ENCODE assay signal across 8 cellular contexts in genomic region chr5:141914154-141914743, GRCh38. TPM values are rescaled to one million over a fixed set of nuclear protein-coding genes. Genes with fewer than 3 reads are reported as not detected.
DNase-seq lines count a peak whose midpoint lies in the region; TF ChIP-seq lines count a peak whose summit lies in the region.

No MANE protein-coding gene starts in this region.

- intact Hi-C loops in head of caudate nucleus (cut with DNase I), result no loop called here

- no peaks in the 10 kb centered on the region for H3K79me1 ChIP-seq in neuronal stem cell (ENCODE audit: low read depth, low read length)

- TF ChIP-seq CTCF in HL-60 (IDR thresholded peaks at IDR 0.05; ENCODE audit: insufficient read depth, low read length), result peak; percentile 7

- H3K27me3 ChIP-seq in HL-60 (ENCODE audit: insufficient read depth, poor library complexity, severe bottlenecking), result no peaks in the 10 kb centered on the region
- H3K27me3 ChIP-seq in neuronal stem cell (ENCODE audit: control insufficient read depth in 3 of 3, insufficient read depth in 3 of 3, low read depth in 1 of 3, low read length in 3 of 3), result peaks cover 0 to 22% (median 8%) of the 10 kb centered on the region in 3 experiments

- H2BK15ac ChIP-seq in neuronal stem cell (ENCODE audit: low read length), result peak overlapping the region; percentile 75

- no peaks in the 10 kb centered on the region for H3K9me3 ChIP-seq in neuronal stem cell (replicated peaks in 1 of 2; ENCODE audit: control insufficient read depth in 2 of 2, insufficient read depth in 1 of 2, low read depth in 1 of 2, low read length in 2 of 2)

- peak overlapping the region; percentile 56 for H3K23ac ChIP-seq in neuronal stem cell (ENCODE audit: low read depth, low read length, poor library complexity)

- peak overlapping the region; percentile 86 for H2AFZ ChIP-seq in neuronal stem cell (ENCODE audit: low read length)

- H2BK12ac ChIP-seq in neuronal stem cell (ENCODE audit: low read length), result no peak overlapping the region

- no peak overlapping the region for H3K4ac ChIP-seq in neuronal stem cell (ENCODE audit: low read length)

- H3K27ac ChIP-seq in HL-60 (replicated peaks), result peak overlapping the region; percentile 50
- no peak overlapping the region for H3K27ac ChIP-seq in neuronal stem cell (replicated peaks; ENCODE audit: low read length)

- H2BK5ac ChIP-seq in neuronal stem cell (ENCODE audit: low read length), result no peak overlapping the region

- H3K14ac ChIP-seq in neuronal stem cell (ENCODE audit: low read length), result no peak overlapping the region

- no peaks in the 10 kb centered on the region for H3K36me3 ChIP-seq in neuronal stem cell (replicated peaks in 1 of 2; ENCODE audit: control insufficient read depth in 2 of 2, insufficient read depth in 2 of 2, low read length in 2 of 2)

- H3K4me2 ChIP-seq in neuronal stem cell (ENCODE audit: insufficient read depth, low read length, poor library complexity, severe bottlenecking), result peak overlapping the region; percentile 60

- peak overlapping the region; percentile 40 for H4K91ac ChIP-seq in neuronal stem cell (ENCODE audit: low read depth, low read length, poor library complexity)

- peak overlapping the region; percentile 89 for H3K18ac ChIP-seq in neuronal stem cell (ENCODE audit: low read length)

- DNase-seq in C1 segment of cervical spinal cord (lab: John Stamatoyannopoulos, UW) (peak in 13 of 14 donors; percentile 6 to 84 (median 40)), GM19238 (ENCODE audit: insufficient read length, low spot score) (peak; percentile 41), HL-60 (ENCODE audit: low read depth in 1 of 2, low spot score in 1 of 2) (peak; percentile 86 to 89), head of caudate nucleus (peak; percentile 18 to 85 (median 72)), neuronal stem cell (ENCODE audit: low spot score) (peak; percentile 36), COLO829 (ENCODE audit: low spot score) (no peak), middle frontal gyrus (ENCODE audit: extremely low spot score, low spot score) (no peak)
- DNase-seq in activated T-cell treated with anti-CD3 and anti-CD28 coated beads, Interleukin-2, amount 50 U/mL, for 48 hours, result peak; percentile 31 to 48

- WGBS in neuronal stem cell (ENCODE audit: extremely low coverage in 2 of 2, insufficient read length in 2 of 2, insufficient replicate concordance in 1 of 2), 2 donors, result no CpG with 5 or more reads among the region's 42 CpGs

- peak overlapping the region; percentile 32 for H3K4me3 ChIP-seq in HL-60 (replicated peaks; ENCODE audit: insufficient read depth, low read length)
- H3K4me3 ChIP-seq in neuronal stem cell (ENCODE audit: low read length in 2 of 2), result peak overlapping the region in 1 of 2 donors; percentile 29

- H2BK120ac ChIP-seq in neuronal stem cell (ENCODE audit: low read depth, low read length), result no peak overlapping the region

- no peak overlapping the region for H2AK5ac ChIP-seq in neuronal stem cell (ENCODE audit: low read depth, low read length)

- peak overlapping the region; percentile 45 for H3K9ac ChIP-seq in neuronal stem cell (ENCODE audit: low read depth, low read length, poor library complexity)

- peaks cover 8 to 9% of the 10 kb centered on the region in 2 donors for H3K4me1 ChIP-seq in neuronal stem cell (ENCODE audit: control insufficient read depth in 2 of 2, insufficient read depth in 1 of 2, low read depth in 1 of 2, low read length in 2 of 2)

- no peak overlapping the region for H4K8ac ChIP-seq in neuronal stem cell (ENCODE audit: low read depth, low read length)

RNA-seq across cellular contexts. Expression of gene DELE1, which starts 9.4 kb away (rescaled TPM):
- 40.3 TPM for polyA plus RNA-seq in neuronal stem cell (2013, experiment 1 of 2)
- 38.7 TPM for polyA plus RNA-seq in neuronal stem cell (2013, experiment 2 of 2)

RNA-seq across cellular contexts. Expression of gene PCDH1, which starts 36.0 kb away (rescaled TPM):
- polyA plus RNA-seq in neuronal stem cell (2013, experiment 1 of 2), result 7.6 TPM
- 7.7 TPM for polyA plus RNA-seq in neuronal stem cell (2013, experiment 2 of 2)

RNA-seq across cellular contexts. Expression of gene PCDH12, which starts 43.8 kb away (rescaled TPM):
- polyA plus RNA-seq in neuronal stem cell (2013, experiment 1 of 2), result not detected
- polyA plus RNA-seq in neuronal stem cell (2013, experiment 2 of 2), result not detected

RNA-seq across cellular contexts. Expression of gene RNF14, which starts 54.7 kb away (rescaled TPM):
- polyA plus RNA-seq in neuronal stem cell (2013, experiment 1 of 2), result 17.5 TPM
- polyA plus RNA-seq in neuronal stem cell (2013, experiment 2 of 2), result 17.1 TPM

Comparison
In these comparisons a context has a peak if more than half of its experiments do, and no peak if none do; other contexts are left out.
1. DNase-seq: peak in C1 segment of cervical spinal cord (13 of 14), GM19238 (single experiment), HL-60 (2 of 2), activated T-cell treated with anti-CD3 and anti-CD28 coated beads, Interleukin-2, amount 50 U/mL, for 48 hours (2 of 2), head of caudate nucleus (42 of 42) and neuronal stem cell (single experiment); none in COLO829 (single experiment) and middle frontal gyrus (single experiment).